30 cellular contexts compared by ENCODE assay signal in genomic region chr11:76321340-76321739, GRCh38. TPM values are rescaled to one million over a fixed set of nuclear protein-coding genes. Genes with fewer than 3 reads are reported as not detected.
DNase-seq lines count a peak whose midpoint lies in the region; ATAC-seq and TF ChIP-seq lines count a peak whose summit lies in the region.
"Had no signal": no experiment of that assay in that cellular context is flagged by ENCODE, and none has a peak within 500 bp of the region (broad histone marks: within the 10 kb centered on the region; RNA-seq: fewer than 3 reads in every experiment).

No MANE protein-coding gene starts in this region.

- H3K27me3 Mint-ChIP-seq in MCF 10A (ENCODE audit: insufficient read depth, unreplicated experiment) (no peaks in the 10 kb centered on the region), endodermal cell (ENCODE audit: insufficient read depth) (peaks cover 87% of the 10 kb centered on the region)

- H3K4me1 Mint-ChIP-seq in MCF 10A (ENCODE audit: insufficient read depth, unreplicated experiment) (no peaks in the 10 kb centered on the region), endodermal cell (peaks cover 6% of the 10 kb centered on the region)

- no peak overlapping the region for H3K27ac ChIP-seq in breast epithelium
- no peak overlapping the region for H3K27ac ChIP-seq in endodermal cell (ENCODE audit: low read depth, low read length)
- H3K27ac ChIP-seq in lower lobe of right lung, result no peak overlapping the region
- no peak overlapping the region for H3K27ac ChIP-seq in upper lobe of left lung
- H3K27ac ChIP-seq in ovary, result no peak overlapping the region
- H3K27ac ChIP-seq: SJCRH30 had no signal

- H3K4me3 Mint-ChIP-seq in MCF 10A (ENCODE audit: unreplicated experiment), result no peak overlapping the region
- peak overlapping the region; percentile 42 for H3K4me3 Mint-ChIP-seq in endodermal cell
- H3K4me3 Mint-ChIP-seq: activated CD4-positive, alpha-beta memory T cell treated with anti-CD3 and anti-CD28 coated beads, Interleukin-2, amount 10 ng/mL, durations not matched to agents 7 days and 5 days; activated naive CD8-positive, alpha-beta T cell; stimulated activated effector memory CD8-positive, alpha-beta T cell treated with anti-CD3 and anti-CD28 coated beads, Interleukin-12 subunit alpha, Interleukin-12 subunit beta, amount 100 ng/mL, for 72 hours had no signal

- WGBS in endodermal cell (ENCODE audit: insufficient coverage in 1 of 2, insufficient read length in 1 of 2), 2 experiments, result 40 to 57% methylated on average over 3 to 6 of the region's 8 CpGs
- WGBS in upper lobe of left lung, 2 donors, result 33 to 59% methylated on average over 7 to 8 of the region's 8 CpGs
- 32 to 46% (median 35%) methylated on average over 4 to 8 of the region's 8 CpGs for whole genome bisulfite sequencing in ovary, 3 donors

- H3K27me3 ChIP-seq in breast epithelium, result peaks cover 5 to 25% of the 10 kb centered on the region in 2 donors
- peaks cover 75% of the 10 kb centered on the region for H3K27me3 ChIP-seq in endodermal cell (ENCODE audit: control insufficient read depth, insufficient read depth, low read length, poor library complexity, severe bottlenecking)
- peaks cover 15% of the 10 kb centered on the region for H3K27me3 ChIP-seq in lower lobe of right lung (ENCODE audit: low read depth)
- H3K27me3 ChIP-seq in upper lobe of left lung, result peaks cover 0 to 10% (median 7%) of the 10 kb centered on the region in 4 donors
- H3K27me3 ChIP-seq in ovary, result no peaks in the 10 kb centered on the region
- H3K27me3 ChIP-seq: SJCRH30 had no signal

- no peak for TF ChIP-seq EP300 in upper lobe of left lung (IDR thresholded peaks at IDR 0.05)
- TF ChIP-seq EP300 in ovary (IDR thresholded peaks at IDR 0.05), result no peak

- intact Hi-C loops in MCF 10A (cut with micrococcal nuclease), result loop anchor here (10.0 kb wide), 1 partner anchor 193 kb away; no protein-coding TSS in a partner anchor
- intact Hi-C loops in breast epithelium (cut with DNase I; ENCODE audit: low total_unique reads), result no loop called here
- intact Hi-C loops in lower lobe of right lung (cut with DNase I), result no loop called here
- intact Hi-C loops in posterior vena cava (cut with DNase I), result loop anchor here in 1 of 2 donors (10.0 kb wide), 2 partner anchors 427 to 527 kb away; no protein-coding TSS in a partner anchor
- intact Hi-C loops in ovary (cut with DNase I), result loop anchor here in 3 of 4 donors (5.0 kb wide), 2 partner anchors 114 to 519 kb away; partner anchors contain the start of gene WNT11 (in 2 of the 3)

- TF ChIP-seq CTCF in MCF 10A (IDR thresholded peaks at IDR 0.05; ENCODE audit: unreplicated experiment) (no peak), breast epithelium (IDR thresholded peaks at IDR 0.05) (no peak), endodermal cell (conservative IDR thresholded peaks at IDR 0.05) (no peak), lower lobe of right lung (IDR thresholded peaks at IDR 0.05) (no peak), upper lobe of left lung (IDR thresholded peaks at IDR 0.05) (no peak), ovary (IDR thresholded peaks at IDR 0.05) (no peak)

- H3K4me1 ChIP-seq in breast epithelium (no peaks in the 10 kb centered on the region), endodermal cell (ENCODE audit: control insufficient read depth, insufficient read depth, low read length) (no peaks in the 10 kb centered on the region), lower lobe of right lung (no peaks in the 10 kb centered on the region), upper lobe of left lung (peaks cover 0 to 11% (median 2%) of the 10 kb centered on the region in 4 donors), ovary (ENCODE audit: insufficient read depth) (peaks cover 1% of the 10 kb centered on the region)
- H3K4me1 ChIP-seq: SJCRH30 had no signal

- BruUV-seq in MCF 10A (replicated peaks; lab: Mats Ljungman, UMichigan), result no TSS peak

- H3K27ac Mint-ChIP-seq in MCF 10A (ENCODE audit: low read depth, unreplicated experiment), result peak overlapping the region; percentile 40
- no peak overlapping the region for H3K27ac Mint-ChIP-seq in endodermal cell
- H3K27ac Mint-ChIP-seq: activated CD4-positive, alpha-beta memory T cell treated with anti-CD3 and anti-CD28 coated beads, Interleukin-2, amount 10 ng/mL, durations not matched to agents 7 days and 5 days; activated naive CD8-positive, alpha-beta T cell; stimulated activated effector memory CD8-positive, alpha-beta T cell treated with anti-CD3 and anti-CD28 coated beads, Interleukin-12 subunit alpha, Interleukin-12 subunit beta, amount 100 ng/mL, for 72 hours had no signal

- H3K36me3 ChIP-seq in breast epithelium, result no peaks in the 10 kb centered on the region
- no peaks in the 10 kb centered on the region for H3K36me3 ChIP-seq in endodermal cell (ENCODE audit: control insufficient read depth, insufficient read depth, low read length)
- no peaks in the 10 kb centered on the region for H3K36me3 ChIP-seq in lower lobe of right lung
- H3K36me3 ChIP-seq in upper lobe of left lung, result no peaks in the 10 kb centered on the region
- no peaks in the 10 kb centered on the region for H3K36me3 ChIP-seq in ovary
- H3K36me3 ChIP-seq: SJCRH30 had no signal

- no peaks in the 10 kb centered on the region for H3K9me3 Mint-ChIP-seq in MCF 10A (ENCODE audit: unreplicated experiment)
- no peaks in the 10 kb centered on the region for H3K9me3 Mint-ChIP-seq in endodermal cell
- H3K9me3 Mint-ChIP-seq: activated CD4-positive, alpha-beta memory T cell treated with anti-CD3 and anti-CD28 coated beads, Interleukin-2, amount 10 ng/mL, durations not matched to agents 7 days and 5 days; stimulated activated effector memory CD8-positive, alpha-beta T cell treated with anti-CD3 and anti-CD28 coated beads, Interleukin-12 subunit alpha, Interleukin-12 subunit beta, amount 100 ng/mL, for 72 hours had no signal

- POLR2A ChIA-PET in MCF 10A (lab: Yijun Ruan, JAX), result no interaction called here

- TF ChIP-seq POLR2A in breast epithelium (IDR thresholded peaks at IDR 0.05) (no peak), upper lobe of left lung (IDR thresholded peaks at IDR 0.05) (no peak), ovary (IDR thresholded peaks at IDR 0.05) (no peak)

- CTCF ChIA-PET in MCF 10A (lab: Yijun Ruan, JAX), result interaction anchor here (15.0 kb wide), 1 partner anchor 113 kb away, joined by 271 read pairs; the partner anchor contains the start of gene WNT11

- H3K4me3 ChIP-seq in breast epithelium (no peak overlapping the region), endodermal cell (ENCODE audit: low read length) (peak overlapping the region; percentile 72), lower lobe of right lung (peak overlapping the region; percentile 37), upper lobe of left lung (peak overlapping the region in 3 of 4 donors; percentile 44 to 47 (median 47)), ovary (no peak overlapping the region)
- H3K4me3 ChIP-seq: GM12878, SJCRH30 had no signal

- DNase-seq in MCF 10A (ENCODE audit: unreplicated experiment) (no peak), breast epithelium (ENCODE audit: low spot score in 2 of 2) (no peak), endodermal cell (no peak), lower lobe of right lung (peak; percentile 28), upper lobe of left lung (peak in 1 of 2 donors; percentile 27), posterior vena cava (ENCODE audit: low spot score) (no peak), ovary (no peak), mesenteric fat pad (ENCODE audit: low spot score) (no peak)
- DNase-seq: activated CD4-positive, alpha-beta memory T cell treated with anti-CD3 and anti-CD28 coated beads, Interleukin-2, amount 10 ng/mL, durations not matched to agents 7 days and 5 days; Caco-2; cerebellar nuclear complex; DND-41; effector CD4-positive, alpha-beta T cell; erythroblast; foreskin fibroblast; IMR-90; kidney glomerular epithelial cell; NCI-H1092 treated with DMSO at 0.1 percent for 48 hours; NCI-H2081; NCI-H510A; nucleus accumbens; retina; SJCRH30; stimulated activated CD4-positive, alpha-beta T cell treated with anti-CD3 and anti-CD28 coated beads, Interleukin-2, amount 100 ng/mL, for 48 hours had no signal

- no peaks in the 10 kb centered on the region for H3K36me3 Mint-ChIP-seq in MCF 10A (ENCODE audit: insufficient read depth, unreplicated experiment)
- H3K36me3 Mint-ChIP-seq in endodermal cell (ENCODE audit: low read depth), result no peaks in the 10 kb centered on the region
- H3K36me3 Mint-ChIP-seq: activated naive CD8-positive, alpha-beta T cell; stimulated activated effector memory CD8-positive, alpha-beta T cell treated with anti-CD3 and anti-CD28 coated beads, Interleukin-12 subunit alpha, Interleukin-12 subunit beta, amount 100 ng/mL, for 72 hours had no signal

- ATAC-seq in lower lobe of right lung, result no peak
- ATAC-seq in upper lobe of left lung (ENCODE audit: low FRiP score in 2 of 2), result no peak
- ATAC-seq: activated CD4-positive, CD25-positive, alpha-beta regulatory T cell treated with anti-CD3 and anti-CD28 coated beads, Interleukin-2, amount 50 U/mL, for 24 hours; GM12878; HCT116; Panc1; stimulated activated effector memory CD8-positive, alpha-beta T cell treated with anti-CD3 and anti-CD28 coated beads, Interleukin-12 subunit alpha, Interleukin-12 subunit beta, amount 100 ng/mL, for 72 hours had no signal

- H3K9ac ChIP-seq in endodermal cell (ENCODE audit: extremely low read depth, low read length, poor library complexity, severe bottlenecking), result no peak overlapping the region

- H3K9me3 ChIP-seq in breast epithelium, result no peaks in the 10 kb centered on the region
- H3K9me3 ChIP-seq in endodermal cell (ENCODE audit: control insufficient read depth, low read length), result no peaks in the 10 kb centered on the region
- H3K9me3 ChIP-seq in lower lobe of right lung, result no peaks in the 10 kb centered on the region
- H3K9me3 ChIP-seq in upper lobe of left lung, result no peaks in the 10 kb centered on the region
- no peaks in the 10 kb centered on the region for H3K9me3 ChIP-seq in ovary
- H3K9me3 ChIP-seq: Caco-2, SJCRH30 had no signal

RNA-seq across cellular contexts. Expression of gene THAP12, which starts 59.6 kb away (rescaled TPM):
- 49.3 and 52.5 TPM in 2 replicates for total RNA-seq in MCF 10A (2022)
- 10 to 100 TPM; 42.3 to 49.9 (median 49.5) TPM for total RNA-seq in breast epithelium
- total RNA-seq in endodermal cell, result 10 to 100 TPM; 39.6 to 46.2 TPM
- 55.9 TPM for polyA plus RNA-seq in endodermal cell (2013, experiment 1 of 2)
- polyA plus RNA-seq in endodermal cell (2013, experiment 2 of 2), result 53.8 TPM
- total RNA-seq in lower lobe of right lung, result 34.3 TPM
- 10 to 100 TPM in 5 of 6 donors, 1 to 10 TPM in 1; 9.1 to 35.8 (median 34.2) TPM for total RNA-seq in upper lobe of left lung
- 10 to 100 TPM; 37.7 to 39.0 TPM for total RNA-seq in posterior vena cava
- 10 to 100 TPM; 30.6 to 55.6 (median 47.3) TPM for total RNA-seq in ovary
- 10 to 100 TPM; 23.8 to 41.6 TPM for polyA plus RNA-seq in ovary
- total RNA-seq in mesenteric fat pad, result 34.7 TPM

RNA-seq across cellular contexts. Expression of gene GVQW3, which starts 59.8 kb away (rescaled TPM):
- 1.5 and 1.6 TPM in 2 replicates for total RNA-seq in MCF 10A (2022)
- total RNA-seq in breast epithelium, result 1 to 10 TPM; 1.3 to 5.4 (median 3.9) TPM
- total RNA-seq in endodermal cell, result 10 to 100 TPM in 1 of 2 donors, 1 to 10 TPM in 1; 6.6 to 13.5 TPM
- polyA plus RNA-seq in endodermal cell (2013, experiment 1 of 2), result 8.3 TPM
- 7.7 TPM for polyA plus RNA-seq in endodermal cell (2013, experiment 2 of 2)
- 3.3 TPM for total RNA-seq in lower lobe of right lung
- total RNA-seq in upper lobe of left lung, result 1 to 10 TPM; 1.2 to 4.8 (median 2.0) TPM
- 1 to 10 TPM; 1.2 to 1.9 TPM for total RNA-seq in posterior vena cava
- 1 to 10 TPM; 2.5 to 4.7 (median 3.4) TPM for total RNA-seq in ovary
- 1 to 10 TPM; 2.1 to 6.0 TPM for polyA plus RNA-seq in ovary
- total RNA-seq in mesenteric fat pad, result 1.1 TPM

Comparison
In these comparisons a context has a peak if more than half of its experiments do, and no peak if none do; other contexts are left out.
1. intact Hi-C loops: an anchor here in MCF 10A (10.0 kb wide) and ovary (5.0 kb wide); none called in breast epithelium and lower lobe of right lung.
2. H3K4me3 ChIP-seq: peak in endodermal cell (single experiment), lower lobe of right lung (single experiment) and upper lobe of left lung (3 of 4); none in breast epithelium (0 of 3) and ovary (single experiment).